In the genomic region with DNA sequence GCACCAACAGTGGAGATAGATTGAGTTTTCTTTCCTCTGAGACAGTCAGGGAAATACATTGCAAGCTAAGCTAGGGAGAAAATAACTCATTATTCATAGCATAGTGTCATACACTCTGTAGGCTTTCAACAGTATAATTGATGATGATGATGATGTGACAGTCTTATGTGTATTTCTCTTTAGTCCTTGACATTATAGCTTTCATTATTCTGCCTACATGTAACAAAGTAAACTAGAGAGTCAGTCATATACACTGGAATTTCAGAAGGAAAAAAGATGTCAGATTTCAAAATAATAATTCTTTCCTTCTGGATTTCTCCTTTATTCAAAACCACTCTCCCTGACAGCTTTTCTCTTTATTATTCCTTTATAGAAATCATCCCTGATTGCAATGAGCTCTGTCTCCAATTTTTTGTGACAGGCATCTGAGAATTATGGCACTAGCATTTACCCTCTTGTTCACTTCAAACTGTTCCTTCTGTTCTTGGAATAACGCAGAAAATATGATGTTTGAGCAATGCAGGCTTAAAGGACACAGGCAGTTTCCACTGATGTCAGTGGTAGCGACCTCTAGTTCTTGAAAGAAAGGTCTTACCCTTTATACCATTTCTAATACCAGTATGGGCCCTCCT, we compare ENCODE assay signal across 33 cellular contexts.
DNase-seq lines count a peak whose midpoint lies in the region; TF ChIP-seq lines count a peak whose summit lies in the region.
"Had no signal": no experiment of that assay in that cellular context is flagged by ENCODE, and none has a peak within 500 bp of the region (broad histone marks: within the 10 kb centered on the region; RNA-seq: fewer than 3 reads in every experiment).

No MANE protein-coding gene starts in this region.

- peak overlapping the region in 3 of 5 experiments; percentile 26 to 83 (median 79) for H3K27ac Mint-ChIP-seq in brain
- H3K27ac Mint-ChIP-seq: B cell; CD14-positive monocyte; CD4-positive, alpha-beta memory T cell; CD4-positive, alpha-beta T cell; CD4-positive, CD25-positive, alpha-beta regulatory T cell; CD8-positive, alpha-beta memory T cell; CD8-positive, alpha-beta T cell had no signal

- TF ChIP-seq CTCF in brain (conservative IDR thresholded peaks at IDR 0.05) (no peak), neural cell (IDR thresholded peaks at IDR 0.05; ENCODE audit: poor library complexity, severe bottlenecking) (peak; percentile 12), ovary (IDR thresholded peaks at IDR 0.05) (no peak)

- H3K36me3 ChIP-seq in neural cell (ENCODE audit: insufficient read depth, low read length) (no peaks in the 10 kb centered on the region), neuron (ENCODE audit: insufficient read depth, low read length) (no peaks in the 10 kb centered on the region), ovary (no peaks in the 10 kb centered on the region)
- H3K36me3 ChIP-seq: BE2C; BLaER1; BLaER1 treated with 17β-estradiol and CSF1 and Interleukin-3, amounts not matched to agents 10 nM and 100 nM had no signal

- H3K4me1 Mint-ChIP-seq in brain: peaks cover 13% of the 10 kb centered on the region
- H3K4me1 Mint-ChIP-seq: B cell; CD14-positive monocyte; CD4-positive, alpha-beta memory T cell; CD4-positive, CD25-positive, alpha-beta regulatory T cell; CD8-positive, alpha-beta memory T cell had no signal

- H3K4me2 ChIP-seq in neural cell (ENCODE audit: low read length): peak overlapping the region; percentile 2
- H3K4me2 ChIP-seq: A549; BLaER1; BLaER1 treated with 17β-estradiol and CSF1 and Interleukin-3, amounts not matched to agents 10 nM and 100 nM had no signal

- H4K20me1 ChIP-seq in neural cell (ENCODE audit: insufficient read depth): no peaks in the 10 kb centered on the region
- H4K20me1 ChIP-seq: BLaER1; BLaER1 treated with 17β-estradiol and CSF1 and Interleukin-3, amounts not matched to agents 10 nM and 100 nM had no signal

- no peak overlapping the region for H2AFZ ChIP-seq in neural cell (ENCODE audit: low read depth, low read length)
- peak overlapping the region; percentile 18 for H2AFZ ChIP-seq in neuron (ENCODE audit: low read depth, low read length)

- no peak for DNase-seq in activated T-cell treated with anti-CD3 and anti-CD28 coated beads for 4 hours
- DNase-seq in ovary: no peak
- DNase-seq in epidermal melanocyte (ENCODE audit: insufficient read length, low spot score): no peak
- DNase-seq: 8988T; ACHN; AML-193; BE2C; C1 segment of cervical spinal cord; Caco-2; Calu3; CD4-positive, alpha-beta memory T cell; CD4-positive, alpha-beta T cell; CD4-positive, CD25-positive, alpha-beta regulatory T cell; CD8-positive, alpha-beta memory T cell; CD8-positive, alpha-beta T cell; COR-L47; DMS 273 treated with DMSO at 0.1 percent for 48 hours; DMS153; DMS53; DMS79; DMS79 treated with DMSO at 0.1 percent for 48 hours; DND-41; EL had no signal

- TF ChIP-seq POLR2A in ovary (IDR thresholded peaks at IDR 0.05): no peak

- H3F3A ChIP-seq in neural cell (ENCODE audit: insufficient read depth, low read length, poor library complexity, severe bottlenecking): peaks cover 5% of the 10 kb centered on the region

- peak; percentile 50 for TF ChIP-seq RAD21 in neural cell (conservative IDR thresholded peaks at IDR 0.05)

- no peaks in the 10 kb centered on the region for H3K36me3 Mint-ChIP-seq in brain
- H3K36me3 Mint-ChIP-seq: CD14-positive monocyte; CD4-positive, alpha-beta memory T cell; CD4-positive, CD25-positive, alpha-beta regulatory T cell; CD8-positive, alpha-beta memory T cell; CD8-positive, alpha-beta T cell had no signal

- intact Hi-C loops in ovary (cut with DNase I): no loop called here

- H3K9me3 ChIP-seq in neural cell (ENCODE audit: low read length) (no peaks in the 10 kb centered on the region), neuron (ENCODE audit: low read length) (no peaks in the 10 kb centered on the region), ovary (no peaks in the 10 kb centered on the region)
- H3K9me3 ChIP-seq: A549; BE2C; BLaER1; BLaER1 treated with 17β-estradiol and CSF1 and Interleukin-3, amounts not matched to agents 10 nM and 100 nM; Caco-2 had no signal

- no peak overlapping the region for H3K9ac ChIP-seq in neural cell (ENCODE audit: low read length)
- H3K9ac ChIP-seq: BLaER1; BLaER1 treated with 17β-estradiol and CSF1 and Interleukin-3, amounts not matched to agents 10 nM and 100 nM had no signal

- TF ChIP-seq EP300 in neural cell (conservative IDR thresholded peaks at IDR 0.05; ENCODE audit: poor library complexity, severe bottlenecking) (peak; percentile 99), ovary (IDR thresholded peaks at IDR 0.05) (no peak)

- H3K9me2 ChIP-seq in neural cell (ENCODE audit: insufficient read depth, low read length): no peaks in the 10 kb centered on the region

- H3K27me3 ChIP-seq in neural cell (ENCODE audit: insufficient read depth, low read depth, low read length): no peaks in the 10 kb centered on the region
- no peaks in the 10 kb centered on the region for H3K27me3 ChIP-seq in neuron (ENCODE audit: insufficient read depth, low read length)
- H3K27me3 ChIP-seq in ovary: no peaks in the 10 kb centered on the region
- H3K27me3 ChIP-seq: BE2C; BLaER1; BLaER1 treated with 17β-estradiol and CSF1 and Interleukin-3, amounts not matched to agents 10 nM and 100 nM had no signal

- no peaks in the 10 kb centered on the region for H3K79me2 ChIP-seq in neural cell (replicated peaks; ENCODE audit: insufficient read depth, low read length)

- no peak overlapping the region for H3K4me3 ChIP-seq in neural cell (ENCODE audit: low read length)
- no peak overlapping the region for H3K4me3 ChIP-seq in neuron (ENCODE audit: low read length)
- H3K4me3 ChIP-seq in ovary: no peak overlapping the region
- H3K4me3 ChIP-seq: A549; BLaER1; BLaER1 treated with 17β-estradiol and CSF1 and Interleukin-3, amounts not matched to agents 10 nM and 100 nM had no signal

- peaks cover 0 to 14% (median 0%) of the 10 kb centered on the region in 5 experiments for H3K9me3 Mint-ChIP-seq in brain

- 64 to 77% (median 73%) methylated on average over 2 of the region's 2 CpGs for WGBS in ovary, 3 donors

- no peaks in the 10 kb centered on the region for H3K4me1 ChIP-seq in neuron (ENCODE audit: insufficient read depth, low read length)
- no peaks in the 10 kb centered on the region for H3K4me1 ChIP-seq in ovary (ENCODE audit: insufficient read depth)
- H3K4me1 ChIP-seq: A549; BE2C; BLaER1; BLaER1 treated with 17β-estradiol and CSF1 and Interleukin-3, amounts not matched to agents 10 nM and 100 nM; Caco-2 had no signal

- H3K4me3 Mint-ChIP-seq in brain: no peak overlapping the region
- H3K4me3 Mint-ChIP-seq: B cell; CD14-positive monocyte; CD4-positive, alpha-beta memory T cell; CD4-positive, alpha-beta T cell; CD4-positive, CD25-positive, alpha-beta regulatory T cell; CD8-positive, alpha-beta memory T cell; CD8-positive, alpha-beta T cell had no signal

- H3K27me3 Mint-ChIP-seq in brain: no peaks in the 10 kb centered on the region
- H3K27me3 Mint-ChIP-seq: B cell; CD4-positive, alpha-beta memory T cell; CD4-positive, alpha-beta T cell; CD4-positive, CD25-positive, alpha-beta regulatory T cell; CD8-positive, alpha-beta memory T cell had no signal

- H3K27ac ChIP-seq in neural cell (ENCODE audit: low read length) (peak overlapping the region; percentile 48), ovary (no peak overlapping the region)
- H3K27ac ChIP-seq: 22Rv1; A549; BLaER1; BLaER1 treated with 17β-estradiol and CSF1 and Interleukin-3, amounts not matched to agents 10 nM and 100 nM; C4-2B had no signal

TF ChIP-seq in neural cell, 6 proteins besides CTCF, POLR2A, EP300 and RAD21:
- no peak for TF ChIP-seq TAF1 (IDR thresholded peaks at IDR 0.05; ENCODE audit: low read depth)
- TF ChIP-seq MXI1 (conservative IDR thresholded peaks at IDR 0.05; ENCODE audit: poor library complexity, severe bottlenecking): no peak
- TF ChIP-seq SMC3 (conservative IDR thresholded peaks at IDR 0.05; ENCODE audit: poor library complexity): peak; percentile 21
- TF ChIP-seq POLR2AphosphoS5 (IDR thresholded peaks at IDR 0.05): peak; percentile 99
- TF ChIP-seq EZH2 (IDR thresholded peaks at IDR 0.05; ENCODE audit: borderline replicate concordance, insufficient read depth, low read length, poor library complexity, severe bottlenecking): no peak
- TF ChIP-seq, protein P1, sequence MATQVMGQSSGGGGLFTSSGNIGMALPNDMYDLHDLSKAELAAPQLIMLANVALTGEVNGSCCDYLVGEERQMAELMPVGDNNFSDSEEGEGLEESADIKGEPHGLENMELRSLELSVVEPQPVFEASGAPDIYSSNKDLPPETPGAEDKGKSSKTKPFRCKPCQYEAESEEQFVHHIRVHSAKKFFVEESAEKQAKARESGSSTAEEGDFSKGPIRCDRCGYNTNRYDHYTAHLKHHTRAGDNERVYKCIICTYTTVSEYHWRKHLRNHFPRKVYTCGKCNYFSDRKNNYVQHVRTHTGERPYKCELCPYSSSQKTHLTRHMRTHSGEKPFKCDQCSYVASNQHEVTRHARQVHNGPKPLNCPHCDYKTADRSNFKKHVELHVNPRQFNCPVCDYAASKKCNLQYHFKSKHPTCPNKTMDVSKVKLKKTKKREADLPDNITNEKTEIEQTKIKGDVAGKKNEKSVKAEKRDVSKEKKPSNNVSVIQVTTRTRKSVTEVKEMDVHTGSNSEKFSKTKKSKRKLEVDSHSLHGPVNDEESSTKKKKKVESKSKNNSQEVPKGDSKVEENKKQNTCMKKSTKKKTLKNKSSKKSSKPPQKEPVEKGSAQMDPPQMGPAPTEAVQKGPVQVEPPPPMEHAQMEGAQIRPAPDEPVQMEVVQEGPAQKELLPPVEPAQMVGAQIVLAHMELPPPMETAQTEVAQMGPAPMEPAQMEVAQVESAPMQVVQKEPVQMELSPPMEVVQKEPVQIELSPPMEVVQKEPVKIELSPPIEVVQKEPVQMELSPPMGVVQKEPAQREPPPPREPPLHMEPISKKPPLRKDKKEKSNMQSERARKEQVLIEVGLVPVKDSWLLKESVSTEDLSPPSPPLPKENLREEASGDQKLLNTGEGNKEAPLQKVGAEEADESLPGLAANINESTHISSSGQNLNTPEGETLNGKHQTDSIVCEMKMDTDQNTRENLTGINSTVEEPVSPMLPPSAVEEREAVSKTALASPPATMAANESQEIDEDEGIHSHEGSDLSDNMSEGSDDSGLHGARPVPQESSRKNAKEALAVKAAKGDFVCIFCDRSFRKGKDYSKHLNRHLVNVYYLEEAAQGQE (IDR thresholded peaks at IDR 0.05; ENCODE audit: borderline replicate concordance): peak; percentile 100
